ENCODE assay signal across 21 cellular contexts in genomic region chr4:116598980-116599789, GRCh38.
DNase-seq lines count a peak whose midpoint lies in the region; ATAC-seq and TF ChIP-seq lines count a peak whose summit lies in the region.
"Had no signal": no experiment of that assay in that cellular context is flagged by ENCODE, and none has a peak within 500 bp of the region (broad histone marks: within the 10 kb centered on the region; RNA-seq: fewer than 3 reads in every experiment).

No MANE protein-coding gene starts in this region.

- H3K23ac ChIP-seq in neuronal stem cell (ENCODE audit: low read depth, low read length, poor library complexity), result peak overlapping the region; percentile 55

- no peak overlapping the region for H3K9ac ChIP-seq in neuronal stem cell (ENCODE audit: low read depth, low read length, poor library complexity)
- H3K9ac ChIP-seq in smooth muscle cell (ENCODE audit: low read depth), result no peak overlapping the region

- H3K27me3 ChIP-seq in neuronal stem cell (ENCODE audit: control insufficient read depth in 3 of 3, insufficient read depth in 3 of 3, low read depth in 1 of 3, low read length in 3 of 3), result no peaks in the 10 kb centered on the region
- no peaks in the 10 kb centered on the region for H3K27me3 ChIP-seq in smooth muscle cell (ENCODE audit: low read depth)
- H3K27me3 ChIP-seq: MG63 had no signal

- no peak overlapping the region for H2BK5ac ChIP-seq in neuronal stem cell (ENCODE audit: low read length)

- H2BK120ac ChIP-seq in neuronal stem cell (ENCODE audit: low read depth, low read length), result no peak overlapping the region

- intact Hi-C loops in left colon (cut with DNase I, micrococcal nuclease), result no loop called here

- peak overlapping the region; percentile 72 for H3K18ac ChIP-seq in neuronal stem cell (ENCODE audit: low read length)

- ATAC-seq in GM18511 (IDR thresholded peaks at IDR 0.05; ENCODE audit: unreplicated experiment), result peak; percentile 4
- ATAC-seq in central memory CD8-positive, alpha-beta T cell (replicated peaks; ENCODE audit: extremely low read depth, poor library complexity, severe bottlenecking), result peak; percentile 27
- ATAC-seq in stimulated activated effector memory CD8-positive, alpha-beta T cell treated with anti-CD3 and anti-CD28 coated beads, Interleukin-12 subunit alpha, Interleukin-12 subunit beta, amount 100 ng/mL, for 72 hours, result peak; percentile 16
- no peak for ATAC-seq in left colon

- H3K36me3 ChIP-seq in neuronal stem cell (replicated peaks in 1 of 2; ENCODE audit: control insufficient read depth in 2 of 2, insufficient read depth in 2 of 2, low read length in 2 of 2) (no peaks in the 10 kb centered on the region), smooth muscle cell (ENCODE audit: low read depth) (no peaks in the 10 kb centered on the region)
- H3K36me3 ChIP-seq: HAP-1, MG63 had no signal

- DNase-seq in central memory CD8-positive, alpha-beta T cell (ENCODE audit: low spot score in 2 of 2), result no peak
- DNase-seq in neuronal stem cell (ENCODE audit: low spot score), result no peak
- DNase-seq in stimulated activated effector memory CD8-positive, alpha-beta T cell treated with anti-CD3 and anti-CD28 coated beads, Interleukin-12 subunit alpha, Interleukin-12 subunit beta, amount 100 ng/mL, for 72 hours (ENCODE audit: low spot score in 2 of 2), result no peak
- no peak for DNase-seq in A172 (ENCODE audit: low spot score)
- DNase-seq in smooth muscle cell (lab: John Stamatoyannopoulos, UW; ENCODE audit: unreplicated experiment), result no peak
- DNase-seq in left colon, result no peak
- DNase-seq: COR-L47, HFFc6, IMR-90, KG1, NCI-H2029 treated with DMSO at 0.1 percent for 48 hours, NCI-H2171, NCI-H226, NCI-H510A, RPMI8226, SHP77 had no signal

- no peaks in the 10 kb centered on the region for H3K9me3 Mint-ChIP-seq in central memory CD8-positive, alpha-beta T cell
- H3K9me3 Mint-ChIP-seq in stimulated activated effector memory CD8-positive, alpha-beta T cell treated with anti-CD3 and anti-CD28 coated beads, Interleukin-12 subunit alpha, Interleukin-12 subunit beta, amount 100 ng/mL, for 72 hours, result peaks cover 5% of the 10 kb centered on the region

- H2BK12ac ChIP-seq in neuronal stem cell (ENCODE audit: low read length), result no peak overlapping the region

- H4K20me1 ChIP-seq in smooth muscle cell (ENCODE audit: low read depth), result no peaks in the 10 kb centered on the region

- H3K27ac ChIP-seq in neuronal stem cell (replicated peaks; ENCODE audit: low read length) (no peak overlapping the region), smooth muscle cell (ENCODE audit: low read depth) (no peak overlapping the region)

- H3K9me3 ChIP-seq in neuronal stem cell (replicated peaks in 1 of 2; ENCODE audit: control insufficient read depth in 2 of 2, insufficient read depth in 1 of 2, low read depth in 1 of 2, low read length in 2 of 2), result peaks cover 0 to 2% of the 10 kb centered on the region in 2 donors
- H3K9me3 ChIP-seq in smooth muscle cell (replicated peaks; ENCODE audit: low read depth), result no peaks in the 10 kb centered on the region
- H3K9me3 ChIP-seq: HAP-1, MG63 had no signal

- H3K4me3 Mint-ChIP-seq in central memory CD8-positive, alpha-beta T cell, result no peak overlapping the region
- no peak overlapping the region for H3K4me3 Mint-ChIP-seq in stimulated activated effector memory CD8-positive, alpha-beta T cell treated with anti-CD3 and anti-CD28 coated beads, Interleukin-12 subunit alpha, Interleukin-12 subunit beta, amount 100 ng/mL, for 72 hours
- H3K4me3 Mint-ChIP-seq: CD4-positive, alpha-beta memory T cell; GM23338; HFFc6 had no signal

- H2BK15ac ChIP-seq in neuronal stem cell (ENCODE audit: low read length), result no peak overlapping the region

- H3K27ac Mint-ChIP-seq in central memory CD8-positive, alpha-beta T cell (ENCODE audit: low read depth), result no peak overlapping the region
- no peak overlapping the region for H3K27ac Mint-ChIP-seq in stimulated activated effector memory CD8-positive, alpha-beta T cell treated with anti-CD3 and anti-CD28 coated beads, Interleukin-12 subunit alpha, Interleukin-12 subunit beta, amount 100 ng/mL, for 72 hours
- H3K27ac Mint-ChIP-seq: GM23338, HFFc6 had no signal

- H3K4me2 ChIP-seq in neuronal stem cell (ENCODE audit: insufficient read depth, low read length, poor library complexity, severe bottlenecking), result no peak overlapping the region
- H3K4me2 ChIP-seq in smooth muscle cell, result no peak overlapping the region
- H3K4me2 ChIP-seq: GM23338 had no signal

- H3K27me3 Mint-ChIP-seq in central memory CD8-positive, alpha-beta T cell, result no peaks in the 10 kb centered on the region
- H3K27me3 Mint-ChIP-seq: CD4-positive, alpha-beta memory T cell had no signal

- H3K4me1 ChIP-seq in neuronal stem cell (ENCODE audit: control insufficient read depth in 2 of 2, insufficient read depth in 1 of 2, low read depth in 1 of 2, low read length in 2 of 2), result no peaks in the 10 kb centered on the region
- no peaks in the 10 kb centered on the region for H3K4me1 ChIP-seq in smooth muscle cell (ENCODE audit: low read depth)
- H3K4me1 ChIP-seq: HAP-1 had no signal

- no peaks in the 10 kb centered on the region for H3K79me2 ChIP-seq in smooth muscle cell (ENCODE audit: low read depth)

- no peaks in the 10 kb centered on the region for H3K36me3 Mint-ChIP-seq in central memory CD8-positive, alpha-beta T cell (ENCODE audit: insufficient read depth)
- no peaks in the 10 kb centered on the region for H3K36me3 Mint-ChIP-seq in stimulated activated effector memory CD8-positive, alpha-beta T cell treated with anti-CD3 and anti-CD28 coated beads, Interleukin-12 subunit alpha, Interleukin-12 subunit beta, amount 100 ng/mL, for 72 hours
- H3K36me3 Mint-ChIP-seq: CD4-positive, alpha-beta memory T cell had no signal

- H3K14ac ChIP-seq in neuronal stem cell (ENCODE audit: low read length), result no peak overlapping the region

- no peak overlapping the region for H2AK5ac ChIP-seq in neuronal stem cell (ENCODE audit: low read depth, low read length)

- H3K4ac ChIP-seq in neuronal stem cell (ENCODE audit: low read length), result no peak overlapping the region

- no peak for TF ChIP-seq CTCF in smooth muscle cell (IDR thresholded peaks at IDR 0.05; ENCODE audit: borderline replicate concordance, insufficient read depth, poor library complexity, severe bottlenecking)

- WGBS in neuronal stem cell (ENCODE audit: extremely low coverage in 2 of 2, insufficient read length in 2 of 2, insufficient replicate concordance in 1 of 2), 2 donors, result no CpG with 5 or more reads among the region's 37 CpGs
- WGBS in smooth muscle cell (ENCODE audit: low lambda C conversion rate), result 96% methylated on average over 37 of the region's 37 CpGs

- no peak overlapping the region for H4K8ac ChIP-seq in neuronal stem cell (ENCODE audit: low read depth, low read length)

- H3K79me1 ChIP-seq in neuronal stem cell (ENCODE audit: low read depth, low read length), result no peaks in the 10 kb centered on the region

- H2AFZ ChIP-seq in neuronal stem cell (ENCODE audit: low read length) (no peak overlapping the region), smooth muscle cell (ENCODE audit: low read depth) (no peak overlapping the region)
- H2AFZ ChIP-seq: GM23338 had no signal

- peak overlapping the region in 1 of 2 donors; percentile 50 for H3K4me3 ChIP-seq in neuronal stem cell (ENCODE audit: low read length in 2 of 2)
- H3K4me3 ChIP-seq in smooth muscle cell, result no peak overlapping the region
- H3K4me3 ChIP-seq: GM23338, HAP-1, MG63 had no signal

- no peaks in the 10 kb centered on the region for H3K4me1 Mint-ChIP-seq in central memory CD8-positive, alpha-beta T cell
- no peaks in the 10 kb centered on the region for H3K4me1 Mint-ChIP-seq in stimulated activated effector memory CD8-positive, alpha-beta T cell treated with anti-CD3 and anti-CD28 coated beads, Interleukin-12 subunit alpha, Interleukin-12 subunit beta, amount 100 ng/mL, for 72 hours
- H3K4me1 Mint-ChIP-seq: CD4-positive, alpha-beta memory T cell; GM23338 had no signal

- H4K91ac ChIP-seq in neuronal stem cell (ENCODE audit: low read depth, low read length, poor library complexity), result no peak overlapping the region

- no peaks in the 10 kb centered on the region for H3F3A ChIP-seq in smooth muscle cell (ENCODE audit: low read depth)
